ENCODE assay signal across 9 cellular contexts in the genomic region with DNA sequence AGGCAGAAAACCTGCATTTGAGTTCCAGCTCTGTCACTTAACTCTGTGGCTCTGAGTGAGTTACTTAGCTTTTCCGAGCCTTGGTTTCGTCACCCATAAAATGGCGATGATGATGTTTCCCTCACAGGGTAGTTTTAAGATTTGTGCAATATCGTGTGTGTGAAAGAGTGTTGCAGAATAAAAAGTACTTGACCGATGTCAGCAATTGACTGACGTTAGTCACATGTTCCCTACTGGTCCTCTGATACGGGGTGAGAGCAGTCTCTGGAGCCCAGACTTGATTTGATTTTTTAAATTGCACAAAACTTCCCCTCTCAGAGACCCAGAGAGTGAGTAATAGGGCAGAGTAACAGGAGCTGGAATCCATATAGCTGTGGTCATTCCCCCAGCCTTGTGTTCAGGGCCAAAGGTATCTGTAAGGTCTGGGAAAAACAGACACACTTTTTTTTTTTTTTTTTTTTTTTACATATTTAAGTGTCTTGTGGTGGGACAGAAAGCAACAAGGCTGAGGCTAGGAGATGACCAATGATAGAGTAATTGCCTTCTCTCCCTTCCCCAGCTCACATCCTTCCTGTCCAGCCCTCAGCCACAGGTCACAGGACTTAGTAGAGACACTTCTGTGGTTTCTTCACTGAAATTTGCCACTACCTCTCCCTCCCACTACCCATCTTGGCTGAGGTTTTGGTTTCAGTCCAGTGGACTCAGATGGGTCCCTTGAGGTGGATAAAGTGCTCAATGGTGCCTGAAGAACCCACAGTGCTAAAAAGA. TPM values are rescaled to one million over a fixed set of nuclear protein-coding genes. Genes with fewer than 3 reads are reported as not detected.
DNase-seq lines count a peak whose midpoint lies in the region; ATAC-seq and TF ChIP-seq lines count a peak whose summit lies in the region.
"Had no signal": no experiment of that assay in that cellular context is flagged by ENCODE, and none has a peak within 500 bp of the region (broad histone marks: within the 10 kb centered on the region; RNA-seq: fewer than 3 reads in every experiment).

No MANE protein-coding gene starts in this region.

- H3K4me3 ChIP-seq in KMS-11 (IDR thresholded peaks at IDR 0.05; ENCODE audit: insufficient read depth, low read depth, low read length) (no peak overlapping the region), muscle layer of colon (ENCODE audit: low read depth in 1 of 2, low read length in 2 of 2) (no peak overlapping the region)
- H3K4me3 ChIP-seq: SJSA1 had no signal

- peaks cover 12% of the 10 kb centered on the region; the same call in 1 of the 2 replicates for H3K36me3 ChIP-seq in KMS-11 (ENCODE audit: insufficient read depth)
- H3K36me3 ChIP-seq in muscle layer of colon (ENCODE audit: insufficient read depth, low read length) = peaks cover 23% of the 10 kb centered on the region

- H3K4me1 Mint-ChIP-seq in brain = no peaks in the 10 kb centered on the region

- H3K36me3 Mint-ChIP-seq in brain = peaks cover 26% of the 10 kb centered on the region

- H3K27ac ChIP-seq in KMS-11 (no peak overlapping the region), muscle layer of colon (ENCODE audit: low read depth, low read length) (peak overlapping the region; percentile 16)
- H3K27ac ChIP-seq: SJSA1 had no signal

- H3K9ac ChIP-seq in KMS-11 = no peak overlapping the region
- no peak overlapping the region for H3K9ac ChIP-seq in muscle layer of colon (ENCODE audit: low read length)

- H3K4me2 ChIP-seq in KMS-11 = peak overlapping the region; percentile 34

- H3K4me1 ChIP-seq in KMS-11 (ENCODE audit: low read depth, poor library complexity, severe bottlenecking) (peaks cover 21% of the 10 kb centered on the region), muscle layer of colon (ENCODE audit: insufficient read depth, low read length) (no peaks in the 10 kb centered on the region)
- H3K4me1 ChIP-seq: SJSA1 had no signal

- H3K9me3 Mint-ChIP-seq in brain = no peaks in the 10 kb centered on the region

- H3K9me3 ChIP-seq in muscle layer of colon (ENCODE audit: low read length) = no peaks in the 10 kb centered on the region
- H3K9me3 ChIP-seq: SJSA1 had no signal

- no peak overlapping the region for H3K4me3 Mint-ChIP-seq in brain

- H3K27me3 ChIP-seq in KMS-11 (ENCODE audit: insufficient read depth, low read depth) (no peaks in the 10 kb centered on the region), muscle layer of colon (ENCODE audit: control insufficient read depth in 1 of 2, insufficient read depth in 2 of 2, low read length in 2 of 2) (no peaks in the 10 kb centered on the region)
- H3K27me3 ChIP-seq: SJSA1 had no signal

- TF ChIP-seq CTCF in KMS-11 (conservative IDR thresholded peaks at IDR 0.05; ENCODE audit: low read depth, low read length) (no peak), brain (conservative IDR thresholded peaks at IDR 0.05) (no peak)

- no peak overlapping the region for H2AFZ ChIP-seq in KMS-11 (ENCODE audit: low read depth)

- peaks cover 3% of the 10 kb centered on the region for H3K27me3 Mint-ChIP-seq in brain

- H3K79me2 ChIP-seq in KMS-11 (ENCODE audit: insufficient read depth, low read depth) = no peaks in the 10 kb centered on the region

- peak overlapping the region in 3 of 5 experiments; percentile 21 to 82 (median 77) for H3K27ac Mint-ChIP-seq in brain

- DNase-seq in GM04503 (ENCODE audit: low read depth) (peak; percentile 52), NCI-H2196 treated with DMSO at 0.1 percent for 48 hours (lab: John Stamatoyannopoulos, UW; ENCODE audit: unreplicated experiment) (no peak), middle frontal gyrus (ENCODE audit: extremely low spot score, low spot score) (no peak), T-helper 1 cell (no peak)

- ATAC-seq in GM21576 (IDR thresholded peaks at IDR 0.05; ENCODE audit: unreplicated experiment) = peak; percentile 85

- H4K20me1 ChIP-seq in KMS-11 (ENCODE audit: insufficient read depth) = no peaks in the 10 kb centered on the region

RNA-seq across cellular contexts. Expression of a gene that starts 2.0 kb away (rescaled TPM):
- 38.4 TPM for polyA plus RNA-seq in brain (ENCODE audit: insufficient read depth, low read depth, low replicate concordance)

RNA-seq across cellular contexts. Expression of a gene that starts 6.3 kb away (rescaled TPM):
- polyA plus RNA-seq in brain (ENCODE audit: insufficient read depth, low read depth, low replicate concordance) = not detected

RNA-seq across cellular contexts. Expression of a gene that starts 8.7 kb away (rescaled TPM):
- 16.1 TPM for polyA plus RNA-seq in brain (ENCODE audit: insufficient read depth, low read depth, low replicate concordance)

RNA-seq across cellular contexts. Expression of a gene that starts 15.0 kb away (rescaled TPM):
- polyA plus RNA-seq in brain (ENCODE audit: insufficient read depth, low read depth, low replicate concordance) = 77.1 TPM

RNA-seq across cellular contexts. Expression of a gene that starts 18.3 kb away (rescaled TPM):
- polyA plus RNA-seq in brain (ENCODE audit: insufficient read depth, low read depth, low replicate concordance) = 17.3 TPM
